In the genomic region with DNA sequence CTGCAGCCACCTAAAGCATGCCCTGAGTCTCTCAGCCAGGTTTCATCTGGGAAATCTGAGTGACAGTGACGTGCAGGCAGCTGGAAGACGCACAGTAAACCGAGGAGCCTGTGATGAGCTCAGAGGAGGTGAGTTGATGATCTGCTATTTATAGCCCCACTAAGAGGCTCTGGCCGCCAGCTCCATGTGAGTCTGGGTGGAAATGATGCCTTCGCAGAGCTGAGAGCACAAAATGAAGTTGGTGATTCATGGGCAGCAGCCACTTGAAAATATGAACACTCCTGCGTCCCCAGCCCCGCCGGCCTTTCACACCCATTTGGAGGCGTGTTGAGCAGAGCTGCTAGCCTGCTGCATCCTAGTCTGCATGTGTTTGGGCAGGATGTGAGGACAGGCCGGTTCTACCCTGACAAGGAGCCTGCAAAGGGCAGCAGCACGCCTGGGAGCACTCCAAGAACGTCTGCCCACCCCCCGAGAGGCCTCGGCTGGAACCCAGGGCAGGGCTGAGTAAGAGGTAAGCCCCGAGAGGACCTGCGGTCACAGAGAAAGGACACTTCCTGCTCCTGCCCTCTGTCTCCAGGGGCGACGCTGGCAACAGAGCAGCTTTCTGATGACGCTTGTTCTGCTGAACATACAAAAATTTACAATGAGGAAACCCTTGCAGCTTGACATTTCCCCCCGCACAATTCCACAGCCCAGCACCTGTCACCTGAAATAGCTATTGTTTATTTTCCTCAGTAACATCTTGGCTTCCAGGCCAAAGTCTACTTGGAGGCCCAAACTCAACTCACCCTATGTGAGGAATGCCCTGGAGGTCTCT, we compare ENCODE assay signal across 9 cellular contexts. TPM values are rescaled to one million over a fixed set of nuclear protein-coding genes. Genes with fewer than 3 reads are reported as not detected.
DNase-seq lines count a peak whose midpoint lies in the region; ATAC-seq and TF ChIP-seq lines count a peak whose summit lies in the region.
"Had no signal": no experiment of that assay in that cellular context is flagged by ENCODE, and none has a peak within 500 bp of the region (broad histone marks: within the 10 kb centered on the region; RNA-seq: fewer than 3 reads in every experiment).

No MANE protein-coding gene starts in this region.

- no peaks in the 10 kb centered on the region for H3K9me2 ChIP-seq in OCI-LY7 (ENCODE audit: insufficient read depth, low read length)

- H3K4me3 ChIP-seq in AG04449 (ENCODE audit: low read depth, low read length) (peak overlapping the region; percentile 25), OCI-LY7 (ENCODE audit: low read depth, low read length, poor library complexity, severe bottlenecking) (no peak overlapping the region), prostate gland (no peak overlapping the region), aorta (ENCODE audit: low read length in 2 of 2) (no peak overlapping the region)
- H3K4me3 ChIP-seq: ovary had no signal

- no peak overlapping the region for H3K4me2 ChIP-seq in OCI-LY7 (ENCODE audit: low read length)

- peak overlapping the region; percentile 68 for H3K27ac Mint-ChIP-seq in activated T-helper 2 cell treated with anti-CD3 and anti-CD28 coated beads, Interferon-gamma antibody, Interleukin-2, Interleukin-4, amounts not matched to agents 10 μg/mL and 5 μg/mL and 100 μg/mL, durations not matched to agents 14 hours and 24 hours and 36 hours

- CTCF ChIA-PET in AG04449 (lab: Yijun Ruan, JAX) (interaction anchor here (1.0 to 1.2 kb wide), 4 partner anchors 9 to 151 kb away, joined by 3 to 5 read pairs (median 3); no protein-coding TSS in a partner anchor), OCI-LY7 (lab: Charles Lee; ENCODE audit: unreplicated experiment) (interaction anchor here (1.3 kb wide), 1 partner anchor 10 kb away, joined by 4 read pairs; no protein-coding TSS in a partner anchor)

- 8% methylated on average over 20 of the region's 20 CpGs for WGBS in prostate gland
- WGBS in aorta, 2 donors: 23 to 38% methylated on average over 20 of the region's 20 CpGs

- no peaks in the 10 kb centered on the region for H3K4me1 ChIP-seq in OCI-LY7 (ENCODE audit: insufficient read depth, low read length, poor library complexity, severe bottlenecking)
- peaks cover 22% of the 10 kb centered on the region for H3K4me1 ChIP-seq in foreskin keratinocyte
- H3K4me1 ChIP-seq in prostate gland (replicated peaks): peaks cover 15% of the 10 kb centered on the region
- no peaks in the 10 kb centered on the region for H3K4me1 ChIP-seq in aorta (ENCODE audit: control insufficient read depth in 1 of 2, insufficient read depth in 2 of 2, low read length in 2 of 2)

- peak overlapping the region; percentile 76 for H2AFZ ChIP-seq in OCI-LY7 (ENCODE audit: low read length)

- H3K27ac ChIP-seq in OCI-LY7 (ENCODE audit: low read depth, low read length, poor library complexity, severe bottlenecking) (no peak overlapping the region), foreskin keratinocyte (peak overlapping the region; percentile 17), prostate gland (peak overlapping the region; percentile 57 to 64), aorta (ENCODE audit: low read depth in 1 of 2, low read length in 2 of 2) (peak overlapping the region in 1 of 2 donors; percentile 28)
- H3K27ac ChIP-seq: ovary had no signal

- H3K4me3 Mint-ChIP-seq in activated T-helper 2 cell treated with anti-CD3 and anti-CD28 coated beads, Interferon-gamma antibody, Interleukin-2, Interleukin-4, amounts not matched to agents 10 μg/mL and 5 μg/mL and 100 μg/mL, durations not matched to agents 14 hours and 24 hours and 36 hours (ENCODE audit: low read depth): no peak overlapping the region

- POLR2A ChIA-PET in AG04449 (lab: Yijun Ruan, JAX) (interaction anchor here (0.9 to 1.5 kb wide), 4 partner anchors 29 to 91 kb away, joined by 3 to 10 read pairs (median 5); no protein-coding TSS in a partner anchor), OCI-LY7 (lab: Charles Lee) (no interaction called here)

- no TSS peak for BruUV-seq in OCI-LY7 (replicated peaks; lab: Mats Ljungman, UMichigan)

- ATAC-seq in GM19043 (IDR thresholded peaks at IDR 0.05; ENCODE audit: low read depth, unreplicated experiment) (peak; percentile 94), HG03280 (IDR thresholded peaks at IDR 0.05; ENCODE audit: unreplicated experiment) (peak; percentile 88), foreskin keratinocyte (peak; percentile 50), aorta (ENCODE audit: low FRiP score) (peak; percentile 53)

- no peaks in the 10 kb centered on the region for H3K79me2 ChIP-seq in OCI-LY7 (ENCODE audit: insufficient read depth, low read depth, low read length)

- no peaks in the 10 kb centered on the region for H3K27me3 Mint-ChIP-seq in activated T-helper 2 cell treated with anti-CD3 and anti-CD28 coated beads, Interferon-gamma antibody, Interleukin-2, Interleukin-4, amounts not matched to agents 10 μg/mL and 5 μg/mL and 100 μg/mL, durations not matched to agents 14 hours and 24 hours and 36 hours (ENCODE audit: low read depth)

- DNase-seq in AG04449 (ENCODE audit: low read depth, low spot score) (peak; percentile 90), OCI-LY7 (ENCODE audit: low spot score) (peak; percentile 22), foreskin keratinocyte (peak; percentile 82 to 94), prostate gland (ENCODE audit: low spot score) (peak; percentile 77), aorta (peak; percentile 82 to 86)
- peak; percentile 62 for DNase-seq in activated T-helper 2 cell treated with anti-CD3 and anti-CD28 coated beads, Interferon-gamma antibody, Interleukin-2, Interleukin-4, amounts not matched to agents 10 μg/mL and 5 μg/mL and 100 μg/mL, durations not matched to agents 14 hours and 24 hours and 36 hours (ENCODE audit: low spot score)

- H3K36me3 ChIP-seq in OCI-LY7 (ENCODE audit: insufficient read depth, low read length): no peaks in the 10 kb centered on the region
- H3K36me3 ChIP-seq in prostate gland: no peaks in the 10 kb centered on the region
- no peaks in the 10 kb centered on the region for H3K36me3 ChIP-seq in aorta (ENCODE audit: control insufficient read depth in 1 of 2, insufficient read depth in 2 of 2, low read length in 1 of 2)
- H3K36me3 ChIP-seq: ovary had no signal

- no peak for TF ChIP-seq POLR2A in prostate gland (IDR thresholded peaks at IDR 0.05)

- H4K20me1 ChIP-seq in OCI-LY7 (ENCODE audit: insufficient read depth, low read length): no peaks in the 10 kb centered on the region

- TF ChIP-seq CTCF in AG04449 (IDR thresholded peaks at IDR 0.05; ENCODE audit: insufficient read depth, low read length, missing control alignments) (no peak), OCI-LY7 (conservative IDR thresholded peaks at IDR 0.05; ENCODE audit: low read length) (no peak), foreskin keratinocyte (conservative IDR thresholded peaks at IDR 0.05) (no peak), prostate gland (IDR thresholded peaks at IDR 0.05) (no peak)

- no peaks in the 10 kb centered on the region for H3K27me3 ChIP-seq in foreskin keratinocyte
- no peaks in the 10 kb centered on the region for H3K27me3 ChIP-seq in prostate gland (replicated peaks; ENCODE audit: insufficient read depth)
- H3K27me3 ChIP-seq in aorta (ENCODE audit: control insufficient read depth in 1 of 2, insufficient read depth in 2 of 2, low read length in 1 of 2): no peaks in the 10 kb centered on the region
- H3K27me3 ChIP-seq: ovary had no signal

- intact Hi-C loops in OCI-LY7 (cut with micrococcal nuclease; ENCODE audit: unreplicated experiment): no loop called here
- intact Hi-C loops in activated T-helper 2 cell treated with anti-CD3 and anti-CD28 coated beads, Interferon-gamma antibody, Interleukin-2, Interleukin-4, amounts not matched to agents 10 μg/mL and 5 μg/mL and 100 μg/mL, durations not matched to agents 14 hours and 24 hours and 36 hours (cut with micrococcal nuclease): loop anchor here (1.0 to 2.0 kb wide), 3 partner anchors 26 to 91 kb away; partner anchors contain the start of genes CDKN2AIPNL and UBE2B
- intact Hi-C loops in prostate gland (cut with DNase I): no loop called here
- intact Hi-C loops in aorta (cut with DNase I): no loop called here

- H3K9me3 ChIP-seq in OCI-LY7 (ENCODE audit: low read length) (no peaks in the 10 kb centered on the region), prostate gland (no peaks in the 10 kb centered on the region), aorta (ENCODE audit: control insufficient read depth, low read length) (no peaks in the 10 kb centered on the region)
- H3K9me3 ChIP-seq: ovary had no signal

- H3K36me3 Mint-ChIP-seq in activated T-helper 2 cell treated with anti-CD3 and anti-CD28 coated beads, Interferon-gamma antibody, Interleukin-2, Interleukin-4, amounts not matched to agents 10 μg/mL and 5 μg/mL and 100 μg/mL, durations not matched to agents 14 hours and 24 hours and 36 hours (ENCODE audit: low read depth): no peaks in the 10 kb centered on the region

- H3K4me1 Mint-ChIP-seq in activated T-helper 2 cell treated with anti-CD3 and anti-CD28 coated beads, Interferon-gamma antibody, Interleukin-2, Interleukin-4, amounts not matched to agents 10 μg/mL and 5 μg/mL and 100 μg/mL, durations not matched to agents 14 hours and 24 hours and 36 hours (ENCODE audit: low read depth): peaks cover 19% of the 10 kb centered on the region

- H3K9me3 Mint-ChIP-seq in activated T-helper 2 cell treated with anti-CD3 and anti-CD28 coated beads, Interferon-gamma antibody, Interleukin-2, Interleukin-4, amounts not matched to agents 10 μg/mL and 5 μg/mL and 100 μg/mL, durations not matched to agents 14 hours and 24 hours and 36 hours: no peaks in the 10 kb centered on the region

RNA-seq across cellular contexts. Expression of gene CDKN2AIPNL, which starts 25.1 kb away (rescaled TPM):
- total RNA-seq in OCI-LY7 (2014; rRNA removed; shearing (Covaris generic)): 40.5 and 47.8 TPM in 2 replicates
- total RNA-seq in OCI-LY7 (2022) (45.7 and 45.8 TPM in 2 replicates), foreskin keratinocyte (28.4 and 37.8 TPM in 2 replicates), prostate gland (10 to 100 TPM; 16.8 to 41.3 TPM), aorta (10 to 100 TPM; 11.0 to 12.0 TPM)
- total RNA-seq in activated T-helper 2 cell treated with anti-CD3 and anti-CD28 coated beads, Interferon-gamma antibody, Interleukin-2, Interleukin-4, amounts not matched to agents 10 μg/mL and 5 μg/mL and 100 μg/mL, durations not matched to agents 14 hours and 24 hours and 36 hours: 34.5 and 37.8 TPM in 2 replicates
- polyA plus RNA-seq in foreskin keratinocyte (33.6 and 40.7 TPM in 2 replicates), aorta (10 to 100 TPM; 21.8 to 35.9 TPM)

Comparison
In these comparisons a context has a peak if more than half of its experiments do, and no peak if none do; other contexts are left out.
1. DNase-seq: peak in every context shown above with its lines; median percentile 90 in AG04449; 88 in foreskin keratinocyte; 84 in aorta; 77 in prostate gland; 62 in activated T-helper 2 cell treated with anti-CD3 and anti-CD28 coated beads, Interferon-gamma antibody, Interleukin-2, Interleukin-4, amounts not matched to agents 10 μg/mL and 5 μg/mL and 100 μg/mL, durations not matched to agents 14 hours and 24 hours and 36 hours; 22 in OCI-LY7.